ENCODE assay signal across 22 cellular contexts in genomic region chr18:46400449-46400848, GRCh38.
"Had no signal": no experiment of that assay in that cellular context is flagged by ENCODE, and none has a peak within 500 bp of the region (broad histone marks: within the 10 kb centered on the region; RNA-seq: fewer than 3 reads in every experiment).

No MANE protein-coding gene starts in this region.

- H3K9me3 ChIP-seq: mucosa of descending colon, neutrophil, pancreas, stomach had no signal

- H2AFZ ChIP-seq: hepatocyte had no signal

- H3K36me3 ChIP-seq: neutrophil, pancreas, stomach had no signal

- ATAC-seq: activated CD8-positive, alpha-beta memory T cell treated with anti-CD3 and anti-CD28 coated beads, Interleukin-2, amount 10 ng/mL, durations not matched to agents 7 days and 5 days; left cardiac atrium; mucosa of descending colon; pancreas; sciatic nerve; stimulated activated effector memory CD8-positive, alpha-beta T cell treated with anti-CD3 and anti-CD28 coated beads, Interleukin-12 subunit alpha, Interleukin-12 subunit beta, amount 100 ng/mL, for 72 hours had no signal

- DNase-seq: activated CD4-positive, alpha-beta memory T cell treated with anti-CD3 and anti-CD28 coated beads, Interleukin-2, amount 10 ng/mL, durations not matched to agents 7 days and 5 days; activated CD4-positive, alpha-beta T cell treated with anti-CD3 and anti-CD28 coated beads for 48 hours; activated CD4-positive, CD25-positive, alpha-beta regulatory T cell; activated CD8-positive, alpha-beta memory T cell treated with anti-CD3 and anti-CD28 coated beads, Interleukin-2, amount 10 ng/mL, durations not matched to agents 7 days and 5 days; activated naive CD8-positive, alpha-beta T cell treated with anti-CD3 and anti-CD28 coated beads for 36 hours; amniotic stem cell; foreskin fibroblast; left cardiac atrium; mesenchymal stem cell; mucosa of descending colon; naive B cell; stimulated activated CD4-positive, alpha-beta T cell treated with anti-CD3 and anti-CD28 coated beads, Interleukin-4, amount 100 ng/mL, for 24 hours; stomach; T1000 had no signal

- H3K79me2 ChIP-seq: hepatocyte had no signal

- H3K27ac ChIP-seq: dorsolateral prefrontal cortex, hepatocyte, neutrophil, pancreas, stomach had no signal

- H3K4me3 ChIP-seq: dorsolateral prefrontal cortex, hepatocyte, mucosa of descending colon, pancreas, stomach had no signal

- H3K27me3 ChIP-seq: dorsolateral prefrontal cortex, hepatocyte, neutrophil, pancreas, stomach had no signal

- FAIRE-seq: colon, islet of Langerhans, pancreas had no signal

- H3K4me1 ChIP-seq: pancreas, stomach had no signal

- H3K4me2 ChIP-seq: hepatocyte had no signal
